Comparison of ENCODE assay signal across 1 cellular context in the genomic region with DNA sequence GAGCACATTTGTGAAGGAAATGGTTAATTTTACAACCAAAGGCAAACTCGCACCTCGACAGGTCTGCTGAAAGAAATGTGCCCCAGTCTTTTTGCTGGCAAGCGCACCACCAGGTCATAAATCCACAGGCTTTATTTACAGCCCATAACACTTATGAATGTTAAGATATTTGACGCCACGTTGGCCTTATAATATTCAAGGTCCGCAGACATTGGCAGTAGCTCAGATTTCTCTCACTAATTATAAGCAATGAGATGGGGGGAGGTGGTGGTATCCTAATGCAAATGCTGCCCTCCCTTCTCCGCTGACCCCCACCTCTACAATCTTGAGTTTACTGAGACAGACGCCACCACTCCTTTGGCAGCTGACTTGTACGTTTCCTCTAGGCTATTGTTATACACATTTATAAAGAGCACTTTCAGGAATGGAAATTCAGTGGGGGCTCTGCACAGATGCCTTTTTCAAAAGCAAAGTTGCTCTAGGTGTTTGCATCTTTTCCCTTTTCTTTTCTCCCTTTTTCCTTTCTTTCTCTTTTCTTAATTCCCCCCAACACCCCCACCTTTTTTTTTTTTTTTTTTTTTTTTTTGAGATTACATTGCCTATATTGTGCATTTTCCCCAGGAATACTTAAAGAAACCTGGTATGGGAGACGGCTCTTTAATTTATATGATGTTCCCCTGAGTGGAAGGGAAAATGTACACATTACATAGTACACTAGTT.
TF ChIP-seq lines count a peak whose summit lies in the region.

No MANE protein-coding gene starts in this region.

TF ChIP-seq in H1, 55 proteins besides CTCF, POLR2A, EP300 and RAD21:
- TF ChIP-seq GABPA (IDR thresholded peaks at IDR 0.05; ENCODE audit: borderline replicate concordance, insufficient read depth, low read length), result no peak
- no peak for TF ChIP-seq TAF7 (optimal IDR thresholded peaks at IDR 0.05; ENCODE audit: borderline replicate concordance, low read depth, low read length)
- no peak for TF ChIP-seq BACH1 (IDR thresholded peaks at IDR 0.05; ENCODE audit: low read length)
- TF ChIP-seq CBX5 (IDR thresholded peaks at IDR 0.05; ENCODE audit: low read depth, low read length), result no peak
- no peak for TF ChIP-seq SAP30 (IDR thresholded peaks at IDR 0.05; ENCODE audit: insufficient read depth, insufficient replicate concordance, low read length)
- TF ChIP-seq SRF (IDR thresholded peaks at IDR 0.05; ENCODE audit: low read depth, low read length), result no peak
- TF ChIP-seq SP1 (IDR thresholded peaks at IDR 0.05; ENCODE audit: low read depth, low read length), result no peak
- TF ChIP-seq NANOG (IDR thresholded peaks at IDR 0.05; ENCODE audit: insufficient read depth, low read depth, low read length, poor library complexity, severe bottlenecking), result no peak
- no peak for TF ChIP-seq EZH2 (IDR thresholded peaks at IDR 0.05; ENCODE audit: low read depth, low read length, severe bottlenecking)
- no peak for TF ChIP-seq CBX8 (IDR thresholded peaks at IDR 0.05; ENCODE audit: borderline replicate concordance, low read depth, low read length)
- TF ChIP-seq BRCA1 (IDR thresholded peaks at IDR 0.05; ENCODE audit: low read depth, low read length), result no peak
- TF ChIP-seq SP4 (IDR thresholded peaks at IDR 0.05; ENCODE audit: low read length), result no peak
- TF ChIP-seq SUZ12 (IDR thresholded peaks at IDR 0.05; ENCODE audit: low read length), result no peak
- no peak for TF ChIP-seq RBBP5 (IDR thresholded peaks at IDR 0.05; ENCODE audit: borderline replicate concordance, low read depth, low read length)
